Comparison of ENCODE assay signal across 8 cellular contexts in the genomic region with DNA sequence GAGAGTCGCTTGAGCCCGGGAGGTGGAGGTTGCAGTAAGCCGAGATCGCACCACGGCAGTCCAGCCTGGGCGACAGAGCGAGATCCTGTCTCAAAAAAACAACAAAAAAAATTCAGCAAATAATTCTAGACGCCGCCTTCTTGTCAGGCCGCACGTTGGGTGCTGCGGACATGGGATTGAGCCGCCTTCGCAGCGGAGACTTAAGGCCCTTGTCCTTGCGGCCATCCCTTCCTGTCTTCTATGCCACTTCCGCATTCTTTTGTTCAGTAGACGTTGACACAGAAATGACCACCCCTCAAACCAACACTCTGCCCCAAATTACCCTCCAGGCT. TPM values are rescaled to one million over a fixed set of nuclear protein-coding genes. Genes with fewer than 3 reads are reported as not detected.
A peak's percentile ranks its signal among the peaks of the same experiment; 100 is the strongest.
DNase-seq lines count a peak whose midpoint lies in the region; ATAC-seq, FAIRE-seq and TF ChIP-seq lines count a peak whose summit lies in the region.

No MANE protein-coding gene starts in this region.

- TF ChIP-seq CTCF in RWPE2 (IDR thresholded peaks at IDR 0.05; ENCODE audit: poor library complexity, severe bottlenecking) (no peak), epithelial cell of esophagus (IDR thresholded peaks at IDR 0.05; ENCODE audit: insufficient read depth, low read depth, low read length, missing control alignments) (no peak), D721Med (IDR thresholded peaks at IDR 0.05; ENCODE audit: insufficient read depth, missing control alignments) (no peak)

- FAIRE-seq in D721Med (lab: Jason Lieb, UNC) = no peak

- H3K4me3 ChIP-seq in RWPE2 (ENCODE audit: severe bottlenecking) (peak overlapping the region; percentile 66), epithelial cell of esophagus (ENCODE audit: low read length) (peak overlapping the region; percentile 66), neuron (ENCODE audit: low read length) (peak overlapping the region; percentile 55)

- H3K4me3 Mint-ChIP-seq in activated CD4-positive, alpha-beta T cell treated with anti-CD3 and anti-CD28 coated beads, Interleukin-2, amount 10 ng/mL, durations not matched to agents 24 days and 14 days = peak overlapping the region; percentile 97

- intact Hi-C loops in activated CD4-positive, alpha-beta T cell treated with anti-CD3 and anti-CD28 coated beads, Interleukin-2, amount 10 ng/mL, durations not matched to agents 24 days and 14 days (cut with micrococcal nuclease) = loop anchor here (1.0 to 5.0 kb wide), 5 partner anchors 15 to 736 kb away; a partner anchor contains a TSS

- H3K27ac Mint-ChIP-seq in activated CD4-positive, alpha-beta T cell treated with anti-CD3 and anti-CD28 coated beads, Interleukin-2, amount 10 ng/mL, durations not matched to agents 24 days and 14 days = peak overlapping the region; percentile 97

- peak overlapping the region; percentile 89 for H2AFZ ChIP-seq in neuron (ENCODE audit: low read depth, low read length)

- peaks cover 51% of the 10 kb centered on the region for H3K4me1 Mint-ChIP-seq in activated CD4-positive, alpha-beta T cell treated with anti-CD3 and anti-CD28 coated beads, Interleukin-2, amount 10 ng/mL, durations not matched to agents 24 days and 14 days

- H3K9me3 Mint-ChIP-seq in activated CD4-positive, alpha-beta T cell treated with anti-CD3 and anti-CD28 coated beads, Interleukin-2, amount 10 ng/mL, durations not matched to agents 24 days and 14 days = no peaks in the 10 kb centered on the region

- no peak for DNase-seq in activated CD4-positive, alpha-beta T cell treated with anti-CD3 and anti-CD28 coated beads, Interleukin-2, amount 10 ng/mL, durations not matched to agents 24 days and 14 days
- DNase-seq in activated CD4-positive, alpha-beta T cell treated with anti-CD3 and anti-CD28 coated beads for 1 hour = no peak
- DNase-seq in RWPE2 (ENCODE audit: low spot score) = no peak
- DNase-seq in epithelial cell of esophagus (ENCODE audit: low read depth) = no peak
- DNase-seq in NK-92 (lab: John Stamatoyannopoulos, UW; ENCODE audit: unreplicated experiment) = no peak
- DNase-seq in D721Med (ENCODE audit: insufficient read length, low spot score) = no peak

- H3K36me3 Mint-ChIP-seq in activated CD4-positive, alpha-beta T cell treated with anti-CD3 and anti-CD28 coated beads, Interleukin-2, amount 10 ng/mL, durations not matched to agents 24 days and 14 days (ENCODE audit: low read depth) = peaks cover 45% of the 10 kb centered on the region

- ATAC-seq in HG02938 (IDR thresholded peaks at IDR 0.05; ENCODE audit: unreplicated experiment) (peak; percentile 33), RWPE2 (ENCODE audit: low read depth) (no peak)

- H3K4me1 ChIP-seq in RWPE2 (ENCODE audit: insufficient read depth, poor library complexity, severe bottlenecking) (no peaks in the 10 kb centered on the region), neuron (ENCODE audit: insufficient read depth, low read length) (peaks cover 5% of the 10 kb centered on the region)

- H3K9me3 ChIP-seq in RWPE2 (ENCODE audit: severe bottlenecking) (no peaks in the 10 kb centered on the region), neuron (ENCODE audit: low read length) (peaks cover 5% of the 10 kb centered on the region)

- H3K27me3 ChIP-seq in RWPE2 (ENCODE audit: insufficient read depth, poor library complexity, severe bottlenecking) (no peaks in the 10 kb centered on the region), neuron (ENCODE audit: insufficient read depth, low read length) (no peaks in the 10 kb centered on the region)

- H3K36me3 ChIP-seq in RWPE2 (ENCODE audit: low read depth) = peaks cover 17% of the 10 kb centered on the region; the same call in 1 of the 2 replicates
- peaks cover 2% of the 10 kb centered on the region for H3K36me3 ChIP-seq in neuron (ENCODE audit: insufficient read depth, low read length)

- H3K27me3 Mint-ChIP-seq in activated CD4-positive, alpha-beta T cell treated with anti-CD3 and anti-CD28 coated beads, Interleukin-2, amount 10 ng/mL, durations not matched to agents 24 days and 14 days = no peaks in the 10 kb centered on the region

- H3K27ac ChIP-seq in RWPE2 (ENCODE audit: poor library complexity, severe bottlenecking) = peak overlapping the region; percentile 45

RNA-seq across cellular contexts. Expression of a gene that starts 15.8 kb away (rescaled TPM):
- 61.7 and 61.9 TPM in 2 replicates for total RNA-seq in activated CD4-positive, alpha-beta T cell treated with anti-CD3 and anti-CD28 coated beads, Interleukin-2, amount 10 ng/mL, durations not matched to agents 24 days and 14 days

RNA-seq across cellular contexts. Expression of a gene that starts 29.0 kb away (rescaled TPM):
- 177 and 178 TPM in 2 replicates for total RNA-seq in activated CD4-positive, alpha-beta T cell treated with anti-CD3 and anti-CD28 coated beads, Interleukin-2, amount 10 ng/mL, durations not matched to agents 24 days and 14 days
